Comparison of ENCODE assay signal across 8 cellular contexts in genomic region chr12:43338848-43339526, GRCh38.
A peak's percentile ranks its signal among the peaks of the same experiment; 100 is the strongest.
DNase-seq lines count a peak whose midpoint lies in the region; ATAC-seq, FAIRE-seq and TF ChIP-seq lines count a peak whose summit lies in the region.

No MANE protein-coding gene starts in this region.

- DNase-seq in NCI-H2227 (lab: John Stamatoyannopoulos, UW; ENCODE audit: unreplicated experiment) (peak; percentile 76), bronchial epithelial cell (ENCODE audit: low read depth) (peak; percentile 50), lung (ENCODE audit: low spot score) (no peak), activated gamma-delta T cell (lab: John Stamatoyannopoulos, UW) (no peak)
- DNase-seq in naive thymus-derived CD4-positive, alpha-beta T cell: no peak

- H3K4me1 ChIP-seq in ACC112 (ENCODE audit: control insufficient read depth, insufficient read depth, low read length, unreplicated experiment) (peaks cover 28% of the 10 kb centered on the region), lung (ENCODE audit: control insufficient read depth in 2 of 2, insufficient read depth in 2 of 2, low read length in 2 of 2) (peaks cover 1 to 7% of the 10 kb centered on the region in 2 donors)
- H3K4me1 ChIP-seq in naive thymus-derived CD4-positive, alpha-beta T cell (ENCODE audit: control insufficient read depth in 2 of 2, insufficient read depth in 2 of 2, low read length in 2 of 2): no peaks in the 10 kb centered on the region

- CTCF ChIA-PET in naive thymus-derived CD4-positive, alpha-beta T cell (lab: Charles Lee): no interaction called here

- no peak overlapping the region for H3K4me3 Mint-ChIP-seq in naive thymus-derived CD4-positive, alpha-beta T cell

- peak overlapping the region; percentile 61 for H3K27ac ChIP-seq in ACC112 (ENCODE audit: low read depth, low read length)
- H3K27ac ChIP-seq in lung (ENCODE audit: low read depth in 1 of 2, low read length in 1 of 2): no peak overlapping the region
- no peak overlapping the region for H3K27ac ChIP-seq in naive thymus-derived CD4-positive, alpha-beta T cell (ENCODE audit: low read depth, low read length)

- peaks cover 0 to 8% (median 4%) of the 10 kb centered on the region in 5 donors for H3K27me3 Mint-ChIP-seq in naive thymus-derived CD4-positive, alpha-beta T cell

- POLR2A ChIA-PET in naive thymus-derived CD4-positive, alpha-beta T cell (lab: Charles Lee): no interaction called here

- FAIRE-seq in bronchial epithelial cell (lab: Jason Lieb, UNC): no peak

- peak; percentile 47 for TF ChIP-seq CTCF in bronchial epithelial cell (IDR thresholded peaks at IDR 0.05; ENCODE audit: insufficient read depth, low read length, severe bottlenecking)
- TF ChIP-seq CTCF in lung (IDR thresholded peaks at IDR 0.05; ENCODE audit: control extremely low read depth, extremely low read depth): peak; percentile 37

- H2AFZ ChIP-seq in ACC112 (ENCODE audit: low read length, unreplicated experiment): peak overlapping the region; percentile 79

- intact Hi-C loops in naive thymus-derived CD4-positive, alpha-beta T cell (cut with micrococcal nuclease): no loop called here

- H3K4me3 ChIP-seq in ACC112 (ENCODE audit: low read depth, low read length) (peak overlapping the region; percentile 43), bronchial epithelial cell (ENCODE audit: low read depth, low read length) (no peak overlapping the region), lung (no peak overlapping the region)
- H3K4me3 ChIP-seq in naive thymus-derived CD4-positive, alpha-beta T cell (ENCODE audit: low read length): no peak overlapping the region

- no peaks in the 10 kb centered on the region for H3K9me3 ChIP-seq in lung (ENCODE audit: control insufficient read depth in 2 of 2, insufficient read depth in 1 of 2, low read length in 1 of 2)
- no peaks in the 10 kb centered on the region for H3K9me3 ChIP-seq in naive thymus-derived CD4-positive, alpha-beta T cell (ENCODE audit: control insufficient read depth in 2 of 3, low read length in 3 of 3)

- peaks cover 0 to 9% (median 2%) of the 10 kb centered on the region in 11 donors for H3K9me3 Mint-ChIP-seq in naive thymus-derived CD4-positive, alpha-beta T cell

- H3K79me2 ChIP-seq in ACC112 (ENCODE audit: control insufficient read depth, insufficient read depth, low read length, unreplicated experiment): no peaks in the 10 kb centered on the region

- H3K4me1 Mint-ChIP-seq in naive thymus-derived CD4-positive, alpha-beta T cell: no peaks in the 10 kb centered on the region

- peak; percentile 66 for ATAC-seq in GM18873 (IDR thresholded peaks at IDR 0.05; ENCODE audit: low FRiP score, unreplicated experiment)
- peak; percentile 53 for ATAC-seq in HG03045 (IDR thresholded peaks at IDR 0.05; ENCODE audit: unreplicated experiment)
- ATAC-seq in lung (ENCODE audit: insufficient read depth, low FRiP score): peak; percentile 69
- no peak for ATAC-seq in naive thymus-derived CD4-positive, alpha-beta T cell

- H3K36me3 Mint-ChIP-seq in naive thymus-derived CD4-positive, alpha-beta T cell: peaks cover 0 to 6% (median 0%) of the 10 kb centered on the region in 5 donors

- H3K27me3 ChIP-seq in ACC112 (ENCODE audit: insufficient read depth, low read length): no peaks in the 10 kb centered on the region
- H3K27me3 ChIP-seq in bronchial epithelial cell (ENCODE audit: control insufficient read depth, insufficient read depth, low read length): no peaks in the 10 kb centered on the region
- H3K27me3 ChIP-seq in lung (ENCODE audit: control insufficient read depth, insufficient read depth): no peaks in the 10 kb centered on the region
- H3K27me3 ChIP-seq in naive thymus-derived CD4-positive, alpha-beta T cell (ENCODE audit: control insufficient read depth in 2 of 2, insufficient read depth in 2 of 2, low read length in 2 of 2): no peaks in the 10 kb centered on the region

- H3K36me3 ChIP-seq in ACC112 (ENCODE audit: insufficient read depth, low read length) (no peaks in the 10 kb centered on the region), bronchial epithelial cell (ENCODE audit: control insufficient read depth, insufficient read depth, low read length) (no peaks in the 10 kb centered on the region), lung (ENCODE audit: control insufficient read depth in 2 of 2, insufficient read depth in 2 of 2, low read length in 2 of 2) (no peaks in the 10 kb centered on the region)
- no peaks in the 10 kb centered on the region for H3K36me3 ChIP-seq in naive thymus-derived CD4-positive, alpha-beta T cell (ENCODE audit: control insufficient read depth in 2 of 3, insufficient read depth in 3 of 3, low read length in 3 of 3)

- H3K27ac Mint-ChIP-seq in naive thymus-derived CD4-positive, alpha-beta T cell: no peak overlapping the region

Comparison
In these comparisons a context has a peak if more than half of its experiments do, and no peak if none do; other contexts are left out.
1. DNase-seq: peak in NCI-H2227 (single experiment) and bronchial epithelial cell (single experiment); none in lung (single experiment), naive thymus-derived CD4-positive, alpha-beta T cell (0 of 9) and activated gamma-delta T cell (single experiment).